ENCODE assay signal across 30 cellular contexts in genomic region chr11:65882191-65883057, GRCh38. TPM values are rescaled to one million over a fixed set of nuclear protein-coding genes. Genes with fewer than 3 reads are reported as not detected.
DNase-seq lines count a peak whose midpoint lies in the region; ATAC-seq and TF ChIP-seq lines count a peak whose summit lies in the region.
"Had no signal": no experiment of that assay in that cellular context is flagged by ENCODE, and none has a peak within 500 bp of the region (broad histone marks: within the 10 kb centered on the region; RNA-seq: fewer than 3 reads in every experiment).

No MANE protein-coding gene starts in this region.

- peaks cover 66% of the 10 kb centered on the region for H3K4me1 ChIP-seq in BLaER1
- peaks cover 11% of the 10 kb centered on the region for H3K4me1 ChIP-seq in osteoblast (ENCODE audit: insufficient read depth, low read length)

- no peak overlapping the region for H3K9ac ChIP-seq in BLaER1
- H3K9ac ChIP-seq: neural progenitor cell had no signal

- H3K36me3 ChIP-seq in BLaER1 = peaks cover 55% of the 10 kb centered on the region
- H3K36me3 ChIP-seq in osteoblast (ENCODE audit: insufficient read depth, low read length) = peaks cover 47% of the 10 kb centered on the region
- H3K36me3 ChIP-seq: prostate gland had no signal

- H3K27me3 Mint-ChIP-seq in activated CD4-positive, alpha-beta T cell treated with anti-CD3 and anti-CD28 coated beads, Interleukin-2, amount 10 ng/mL, durations not matched to agents 7 days and 5 days = no peaks in the 10 kb centered on the region
- H3K27me3 Mint-ChIP-seq in chondrocyte (ENCODE audit: low read depth) = no peaks in the 10 kb centered on the region

- H3K27me3 ChIP-seq in BLaER1 = no peaks in the 10 kb centered on the region
- H3K27me3 ChIP-seq in osteoblast (ENCODE audit: insufficient read depth, low read length) = no peaks in the 10 kb centered on the region
- H3K27me3 ChIP-seq: gastroesophageal sphincter, neural progenitor cell, testis had no signal

- CTCF ChIA-PET in activated CD4-positive, alpha-beta T cell treated with anti-CD3 and anti-CD28 coated beads, Interleukin-2, amount 10 ng/mL, durations not matched to agents 7 days and 5 days (lab: Charles Lee) = interaction anchor here (0.9 to 25.8 kb wide), 5 partner anchors 5 to 103 kb away, joined by 3 to 590 read pairs (median 7); partner anchors contain the start of genes CCDC85B, CFL1, CTSW and EFEMP2

- H3K36me3 Mint-ChIP-seq in activated CD4-positive, alpha-beta T cell treated with anti-CD3 and anti-CD28 coated beads, Interleukin-2, amount 10 ng/mL, durations not matched to agents 7 days and 5 days (ENCODE audit: low read depth) = peaks cover 30% of the 10 kb centered on the region
- peaks cover 18% of the 10 kb centered on the region for H3K36me3 Mint-ChIP-seq in chondrocyte (ENCODE audit: low read depth)

- H4K20me1 ChIP-seq in BLaER1 (peaks cover 14% of the 10 kb centered on the region), osteoblast (ENCODE audit: insufficient read depth, low read length) (peaks cover 21% of the 10 kb centered on the region)

- no peak overlapping the region for H2AFZ ChIP-seq in osteoblast (ENCODE audit: low read length)
- H2AFZ ChIP-seq: neural progenitor cell had no signal

- H3K4me3 ChIP-seq in BLaER1 (no peak overlapping the region), osteoblast (ENCODE audit: insufficient read depth, low read length) (no peak overlapping the region)
- H3K4me3 ChIP-seq: gastroesophageal sphincter, lung, mucosa of descending colon, neural progenitor cell, prostate gland, skin epidermis, testis had no signal

- H3K4me1 Mint-ChIP-seq in activated CD4-positive, alpha-beta T cell treated with anti-CD3 and anti-CD28 coated beads, Interleukin-2, amount 10 ng/mL, durations not matched to agents 7 days and 5 days = peaks cover 65% of the 10 kb centered on the region
- peaks cover 21% of the 10 kb centered on the region for H3K4me1 Mint-ChIP-seq in chondrocyte (ENCODE audit: low read depth)

- no peak for ATAC-seq in HG02870 (IDR thresholded peaks at IDR 0.05; ENCODE audit: unreplicated experiment)
- no peak for ATAC-seq in HG02884 (IDR thresholded peaks at IDR 0.05; ENCODE audit: unreplicated experiment)
- ATAC-seq: gastroesophageal sphincter, mucosa of descending colon had no signal

- H3K4me2 ChIP-seq in BLaER1 (peak overlapping the region; percentile 79), osteoblast (ENCODE audit: insufficient read depth, low read length) (no peak overlapping the region)
- H3K4me2 ChIP-seq: neural progenitor cell had no signal

- no peak overlapping the region; the same call in 1 of the 2 replicates for H3K27ac ChIP-seq in BLaER1
- no peak overlapping the region for H3K27ac ChIP-seq in osteoblast (ENCODE audit: low read depth, low read length)
- H3K27ac ChIP-seq: 22Rv1, gastroesophageal sphincter, neural progenitor cell, prostate gland, testis, WERI-Rb-1 had no signal

- no peak overlapping the region for H3K4me3 Mint-ChIP-seq in activated CD4-positive, alpha-beta T cell treated with anti-CD3 and anti-CD28 coated beads, Interleukin-2, amount 10 ng/mL, durations not matched to agents 7 days and 5 days
- H3K4me3 Mint-ChIP-seq in chondrocyte (ENCODE audit: unreplicated experiment) = no peak overlapping the region
- H3K4me3 Mint-ChIP-seq: neural progenitor cell had no signal

- H3K9me3 Mint-ChIP-seq in activated CD4-positive, alpha-beta T cell treated with anti-CD3 and anti-CD28 coated beads, Interleukin-2, amount 10 ng/mL, durations not matched to agents 7 days and 5 days = no peaks in the 10 kb centered on the region
- no peaks in the 10 kb centered on the region for H3K9me3 Mint-ChIP-seq in chondrocyte (ENCODE audit: low read depth)
- H3K9me3 Mint-ChIP-seq: neural progenitor cell had no signal

- no peak for TF ChIP-seq CTCF in chondrocyte (IDR thresholded peaks at IDR 0.05)
- TF ChIP-seq CTCF in osteoblast (IDR thresholded peaks at IDR 0.05; ENCODE audit: extremely low read depth, low read depth, low read length) = no peak

- POLR2A ChIA-PET in activated CD4-positive, alpha-beta T cell treated with anti-CD3 and anti-CD28 coated beads, Interleukin-2, amount 10 ng/mL, durations not matched to agents 7 days and 5 days (lab: Charles Lee) = no interaction called here

- peak overlapping the region; percentile 72 for H3K27ac Mint-ChIP-seq in activated CD4-positive, alpha-beta T cell treated with anti-CD3 and anti-CD28 coated beads, Interleukin-2, amount 10 ng/mL, durations not matched to agents 7 days and 5 days
- H3K27ac Mint-ChIP-seq in chondrocyte (ENCODE audit: unreplicated experiment) = no peak overlapping the region
- H3K27ac Mint-ChIP-seq: neural progenitor cell had no signal

- peaks cover 37% of the 10 kb centered on the region for H3K79me2 ChIP-seq in osteoblast (ENCODE audit: insufficient read depth, low read length)

- DNase-seq in activated CD4-positive, alpha-beta T cell treated with anti-CD3 and anti-CD28 coated beads, Interleukin-2, amount 10 ng/mL, durations not matched to agents 7 days and 5 days = no peak
- DNase-seq in activated CD4-positive, alpha-beta T cell treated with anti-CD3 and anti-CD28 coated beads, Interleukin-2, amount 50 U/mL, for 1 hour = no peak
- peak; percentile 81 for DNase-seq in chondrocyte (ENCODE audit: low spot score)
- DNase-seq in osteoblast (ENCODE audit: insufficient read length, low spot score, missing footprints) = peak; percentile 73
- no peak for DNase-seq in D341Med (ENCODE audit: low spot score)
- DNase-seq: activated gamma-delta T cell; amniotic stem cell; DMS53; GOT3; hypothalamus; KBM-7; MM.1S; NCI-H1417 treated with DMSO at 0.1 percent for 48 hours; NCI-H446; NCI-H82; stimulated activated CD4-positive, alpha-beta T cell treated with anti-CD3 and anti-CD28 coated beads, Interleukin-2, amount 100 ng/mL, for 24 hours; T-helper 9 cell; testis; WERI-Rb-1 had no signal

- H3K9me3 ChIP-seq in BLaER1 (no peaks in the 10 kb centered on the region), osteoblast (ENCODE audit: low read depth, low read length) (no peaks in the 10 kb centered on the region)
- H3K9me3 ChIP-seq: gastroesophageal sphincter, mucosa of descending colon, prostate gland, testis had no signal

RNA-seq across cellular contexts. Expression of gene CTSW, which starts 2.8 kb away (rescaled TPM):
- total RNA-seq in activated CD4-positive, alpha-beta T cell treated with anti-CD3 and anti-CD28 coated beads, Interleukin-2, amount 10 ng/mL, durations not matched to agents 7 days and 5 days = 10 to 100 TPM; 22.9 to 23.6 TPM
- not detected in 3 replicates for total RNA-seq in chondrocyte
- not detected in 2 replicates for total RNA-seq in osteoblast
- total RNA-seq: bronchial epithelial cell had no signal

RNA-seq across cellular contexts. Expression of gene FIBP, which starts 5.8 kb away (rescaled TPM):
- 100 to 1,000 TPM in 1 of 2 experiments, 10 to 100 TPM in 1; 94.7 to 112 TPM for total RNA-seq in activated CD4-positive, alpha-beta T cell treated with anti-CD3 and anti-CD28 coated beads, Interleukin-2, amount 10 ng/mL, durations not matched to agents 7 days and 5 days
- total RNA-seq in chondrocyte = 82.7 to 100 TPM (median 83.5 TPM) in 3 replicates
- total RNA-seq in osteoblast = 129 and 151 TPM in 2 replicates

RNA-seq across cellular contexts. Expression of gene CCDC85B, which starts 8.0 kb away (rescaled TPM):
- total RNA-seq in activated CD4-positive, alpha-beta T cell treated with anti-CD3 and anti-CD28 coated beads, Interleukin-2, amount 10 ng/mL, durations not matched to agents 7 days and 5 days = 10 to 100 TPM; 39.4 to 56.7 TPM
- total RNA-seq in chondrocyte = 23.4 to 31.6 TPM (median 26.6 TPM) in 3 replicates
- 42.4 and 47.0 TPM in 2 replicates for total RNA-seq in osteoblast

RNA-seq across cellular contexts. Expression of gene EFEMP2, which starts 9.8 kb away (rescaled TPM):
- total RNA-seq in activated CD4-positive, alpha-beta T cell treated with anti-CD3 and anti-CD28 coated beads, Interleukin-2, amount 10 ng/mL, durations not matched to agents 7 days and 5 days = 1 to 10 TPM; 9.0 to 9.7 TPM
- 174 to 310 TPM (median 290 TPM) in 3 replicates for total RNA-seq in chondrocyte
- total RNA-seq in osteoblast = 81.6 and 94.8 TPM in 2 replicates

RNA-seq across cellular contexts. Expression of gene FOSL1, which starts 17.8 kb away (rescaled TPM):
- 1 to 10 TPM; 1.7 to 2.0 TPM for total RNA-seq in activated CD4-positive, alpha-beta T cell treated with anti-CD3 and anti-CD28 coated beads, Interleukin-2, amount 10 ng/mL, durations not matched to agents 7 days and 5 days
- total RNA-seq in chondrocyte (5.8 to 12.3 TPM (median 7.5 TPM) in 3 replicates), osteoblast (13.0 and 13.8 TPM in 2 replicates)

Comparison
In these comparisons a context has a peak if more than half of its experiments do, and no peak if none do; other contexts are left out.
1. DNase-seq: peak in chondrocyte (single experiment) and osteoblast (single experiment); none in activated CD4-positive, alpha-beta T cell treated with anti-CD3 and anti-CD28 coated beads, Interleukin-2, amount 10 ng/mL, durations not matched to agents 7 days and 5 days (single experiment), activated CD4-positive, alpha-beta T cell treated with anti-CD3 and anti-CD28 coated beads, Interleukin-2, amount 50 U/mL, for 1 hour (single experiment) and D341Med (single experiment).
2. RNA of gene CTSW, which starts 2.8 kb away (total RNA-seq): 22.9 to 23.6 TPM in activated CD4-positive, alpha-beta T cell treated with anti-CD3 and anti-CD28 coated beads, Interleukin-2, amount 10 ng/mL, durations not matched to agents 7 days and 5 days; not detected in chondrocyte and not detected in osteoblast; every median in the first group is over 10 times any median in the second.